In the genomic region with DNA sequence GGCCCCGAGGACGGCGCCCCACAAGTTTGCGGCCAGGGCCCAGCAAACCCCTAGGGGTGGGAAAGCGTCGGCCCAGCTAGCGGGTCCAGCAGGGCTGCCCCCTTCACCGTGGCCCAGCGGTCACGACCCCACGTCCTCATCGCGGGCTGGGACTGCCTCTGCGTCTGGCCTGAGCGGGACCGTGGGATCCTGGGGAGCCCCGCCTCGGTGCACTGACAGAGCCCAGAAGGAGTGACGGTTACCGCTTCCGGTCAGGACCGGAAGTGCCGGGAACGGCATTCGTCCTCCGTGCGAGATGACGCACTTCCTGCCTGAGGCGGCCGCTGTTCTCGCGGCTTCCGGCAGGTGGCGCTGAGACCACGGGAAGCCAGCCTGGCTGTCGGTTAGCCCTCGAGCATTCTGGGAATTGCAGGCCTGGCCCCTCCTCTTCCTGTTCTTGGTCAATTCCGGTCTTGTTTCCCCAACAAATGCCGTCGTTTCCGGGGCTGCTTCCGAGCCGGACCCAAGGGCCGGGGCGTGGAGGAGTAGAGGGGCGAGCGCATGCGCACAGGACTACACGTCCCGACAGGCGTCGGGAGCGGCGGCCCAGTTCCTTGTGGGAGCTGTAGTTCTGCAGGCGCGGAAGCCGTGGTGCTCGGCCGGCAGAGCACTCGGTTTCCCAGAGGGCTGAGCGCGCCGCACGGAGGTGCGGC, we compare ENCODE assay signal across 1 cellular context.
TF ChIP-seq lines count a peak whose summit lies in the region.

A gene (plus strand): TSS at position 682 of the 692 bp plus-strand sequence. CDS start 1,884 bp downstream, outside the sequence.

TF ChIP-seq in HepG2, 621 proteins besides CTCF, POLR2A, EP300 and RAD21 (continued from another document):
- no peak for TF ChIP-seq MAFK (conservative IDR thresholded peaks at IDR 0.05 in 1 of 2, IDR thresholded peaks at IDR 0.05 in 1 of 2; ENCODE audit: low read length in 2 of 2)
- no peak for TF ChIP-seq ARID2 (CRISPR knock-in tag; IDR thresholded peaks at IDR 0.05; ENCODE audit: borderline replicate concordance)
- TF ChIP-seq, protein P1, sequence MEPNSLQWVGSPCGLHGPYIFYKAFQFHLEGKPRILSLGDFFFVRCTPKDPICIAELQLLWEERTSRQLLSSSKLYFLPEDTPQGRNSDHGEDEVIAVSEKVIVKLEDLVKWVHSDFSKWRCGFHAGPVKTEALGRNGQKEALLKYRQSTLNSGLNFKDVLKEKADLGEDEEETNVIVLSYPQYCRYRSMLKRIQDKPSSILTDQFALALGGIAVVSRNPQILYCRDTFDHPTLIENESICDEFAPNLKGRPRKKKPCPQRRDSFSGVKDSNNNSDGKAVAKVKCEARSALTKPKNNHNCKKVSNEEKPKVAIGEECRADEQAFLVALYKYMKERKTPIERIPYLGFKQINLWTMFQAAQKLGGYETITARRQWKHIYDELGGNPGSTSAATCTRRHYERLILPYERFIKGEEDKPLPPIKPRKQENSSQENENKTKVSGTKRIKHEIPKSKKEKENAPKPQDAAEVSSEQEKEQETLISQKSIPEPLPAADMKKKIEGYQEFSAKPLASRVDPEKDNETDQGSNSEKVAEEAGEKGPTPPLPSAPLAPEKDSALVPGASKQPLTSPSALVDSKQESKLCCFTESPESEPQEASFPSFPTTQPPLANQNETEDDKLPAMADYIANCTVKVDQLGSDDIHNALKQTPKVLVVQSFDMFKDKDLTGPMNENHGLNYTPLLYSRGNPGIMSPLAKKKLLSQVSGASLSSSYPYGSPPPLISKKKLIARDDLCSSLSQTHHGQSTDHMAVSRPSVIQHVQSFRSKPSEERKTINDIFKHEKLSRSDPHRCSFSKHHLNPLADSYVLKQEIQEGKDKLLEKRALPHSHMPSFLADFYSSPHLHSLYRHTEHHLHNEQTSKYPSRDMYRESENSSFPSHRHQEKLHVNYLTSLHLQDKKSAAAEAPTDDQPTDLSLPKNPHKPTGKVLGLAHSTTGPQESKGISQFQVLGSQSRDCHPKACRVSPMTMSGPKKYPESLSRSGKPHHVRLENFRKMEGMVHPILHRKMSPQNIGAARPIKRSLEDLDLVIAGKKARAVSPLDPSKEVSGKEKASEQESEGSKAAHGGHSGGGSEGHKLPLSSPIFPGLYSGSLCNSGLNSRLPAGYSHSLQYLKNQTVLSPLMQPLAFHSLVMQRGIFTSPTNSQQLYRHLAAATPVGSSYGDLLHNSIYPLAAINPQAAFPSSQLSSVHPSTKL (CRISPR knock-in tag; IDR thresholded peaks at IDR 0.05) = peak; percentile 66; the same call in 1 of the 2 replicates
- TF ChIP-seq KDM2A (CRISPR knock-in tag; IDR thresholded peaks at IDR 0.05; ENCODE audit: borderline replicate concordance, low read depth) = peak; percentile 93; the same call in 1 of the 2 replicates
- TF ChIP-seq, protein P2, sequence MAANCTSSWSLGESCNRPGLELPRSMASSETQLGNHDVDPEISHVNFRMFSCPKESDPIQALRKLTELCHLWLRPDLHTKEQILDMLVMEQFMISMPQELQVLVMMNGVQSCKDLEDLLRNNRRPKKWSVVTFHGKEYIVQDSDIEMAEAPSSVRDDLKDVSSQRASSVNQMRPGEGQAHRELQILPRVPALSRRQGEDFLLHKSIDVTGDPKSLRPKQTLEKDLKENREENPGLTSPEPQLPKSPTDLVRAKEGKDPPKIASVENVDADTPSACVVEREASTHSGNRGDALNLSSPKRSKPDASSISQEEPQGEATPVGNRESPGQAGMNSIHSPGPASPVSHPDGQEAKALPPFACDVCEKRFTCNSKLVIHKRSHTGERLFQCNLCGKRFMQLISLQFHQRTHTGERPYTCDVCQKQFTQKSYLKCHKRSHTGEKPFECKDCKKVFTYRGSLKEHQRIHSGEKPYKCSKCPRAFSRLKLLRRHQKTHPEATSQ (CRISPR knock-in tag; IDR thresholded peaks at IDR 0.05; ENCODE audit: borderline replicate concordance) = no peak
